Comparison of ENCODE assay signal across 9 cellular contexts in the genomic region with DNA sequence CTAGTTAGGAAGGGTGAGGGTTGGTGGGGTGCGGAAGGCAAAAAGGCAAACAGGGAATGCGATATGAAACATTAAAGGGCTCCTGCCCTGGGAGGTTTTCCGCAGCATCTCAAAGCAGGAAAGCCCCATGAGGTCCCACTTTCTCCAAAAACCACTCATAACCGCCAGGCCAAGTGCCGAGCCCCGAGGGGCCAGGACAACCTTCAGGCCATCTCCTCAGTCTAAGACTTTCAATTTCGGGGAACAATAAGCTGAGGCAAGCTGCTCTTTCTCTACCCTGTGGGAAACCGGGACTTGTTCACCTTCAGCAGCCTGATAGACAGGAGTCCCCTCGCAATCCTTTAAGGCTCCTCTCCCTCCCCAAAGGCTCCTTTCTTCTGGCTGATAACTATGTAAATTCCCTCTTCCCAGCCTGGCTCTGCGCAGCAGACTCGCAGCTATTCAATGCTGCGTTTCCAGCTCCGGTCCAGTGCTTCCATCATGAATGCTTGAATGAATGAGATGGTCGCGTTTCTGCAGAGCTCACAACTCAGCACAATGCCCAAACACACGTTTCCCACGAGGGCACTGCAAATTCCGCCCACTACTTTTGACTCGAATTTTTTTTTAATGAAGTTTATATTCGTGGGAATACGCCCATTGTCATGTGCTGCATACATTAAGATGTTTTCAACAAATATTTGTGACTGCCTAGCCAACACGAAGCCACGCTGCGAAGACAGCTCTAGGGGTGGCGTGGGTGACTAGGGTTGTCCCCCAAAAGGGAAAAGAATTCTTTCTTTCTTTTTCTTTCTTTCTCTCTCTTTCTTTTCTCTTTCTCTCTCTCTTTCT. TPM values are rescaled to one million over a fixed set of nuclear protein-coding genes. Genes with fewer than 3 reads are reported as not detected.
DNase-seq lines count a peak whose midpoint lies in the region; ATAC-seq and TF ChIP-seq lines count a peak whose summit lies in the region.
"Had no signal": no experiment of that assay in that cellular context is flagged by ENCODE, and none has a peak within 500 bp of the region (broad histone marks: within the 10 kb centered on the region; RNA-seq: fewer than 3 reads in every experiment).

No MANE protein-coding gene starts in this region.

- H3K27me3 ChIP-seq in psoas muscle (ENCODE audit: insufficient read depth in 3 of 3, low read length in 2 of 3): peaks cover 0 to 73% (median 16%) of the 10 kb centered on the region in 3 donors

- H3K27ac ChIP-seq in psoas muscle: no peak overlapping the region

- WGBS in psoas muscle, 3 donors: 8 to 9% (median 9%) methylated on average over 25 of the region's 25 CpGs

- peaks cover 10% of the 10 kb centered on the region for H3K4me1 ChIP-seq in psoas muscle

- TF ChIP-seq CTCF in fibroblast of the aortic adventitia (IDR thresholded peaks at IDR 0.05; ENCODE audit: insufficient read depth, low read length) (no peak), psoas muscle (IDR thresholded peaks at IDR 0.05) (no peak), omental fat pad (IDR thresholded peaks at IDR 0.05) (no peak)

- DNase-seq in DMS79 treated with DMSO at 0.1 percent for 48 hours (lab: John Stamatoyannopoulos, UW): peak; percentile 39
- peak; percentile 65 for DNase-seq in NCI-H748 (lab: John Stamatoyannopoulos, UW; ENCODE audit: unreplicated experiment)
- DNase-seq in fibroblast of the aortic adventitia (ENCODE audit: low read depth): peak; percentile 3
- DNase-seq in psoas muscle: no peak
- DNase-seq in cerebellar nuclear complex (lab: John Stamatoyannopoulos, UW): no peak
- no peak for DNase-seq in omental fat pad (ENCODE audit: low spot score)
- no peak for DNase-seq in NCI-H1930 (lab: John Stamatoyannopoulos, UW)
- DNase-seq: NK-92 treated with Interleukin-12 subunit alpha and Interleukin-12 subunit beta, amount 100 ng/mL, for 24 hours had no signal

- no peaks in the 10 kb centered on the region for H3K36me3 ChIP-seq in psoas muscle (ENCODE audit: insufficient read depth in 1 of 2, low read depth in 1 of 2)

- no peaks in the 10 kb centered on the region for H3K9me3 ChIP-seq in psoas muscle

- intact Hi-C loops in psoas muscle (cut with DNase I): no loop called here

- H3K4me3 ChIP-seq in fibroblast of the aortic adventitia (ENCODE audit: low read depth, low read length) (peak overlapping the region; percentile 44), psoas muscle (peak overlapping the region; percentile 66)

- ATAC-seq in psoas muscle: no peak
- ATAC-seq in HG03469 (IDR thresholded peaks at IDR 0.05; ENCODE audit: unreplicated experiment): no peak
- ATAC-seq in omental fat pad (ENCODE audit: low FRiP score): no peak

RNA-seq across cellular contexts. Expression of gene LAMA1, which starts 1.4 kb away (rescaled TPM):
- 3.5 and 30.1 TPM in 2 replicates for total RNA-seq in fibroblast of the aortic adventitia (ENCODE audit: low replicate concordance)
- total RNA-seq in psoas muscle: under 1 TPM in 3 of 4 donors, not detected in 1; 0.06 to 0.38 (median 0.15) TPM
- polyA plus RNA-seq in psoas muscle: 1 to 10 TPM in 1 of 3 donors, under 1 TPM in 2; 0.04 to 2.6 (median 0.06) TPM
- total RNA-seq in omental fat pad: 10 to 100 TPM in 1 of 4 donors, 1 to 10 TPM in 3; 2.2 to 11.3 (median 5.5) TPM

Comparison
In these comparisons a context has a peak if more than half of its experiments do, and no peak if none do; other contexts are left out.
1. DNase-seq: peak in DMS79 treated with DMSO at 0.1 percent for 48 hours (single experiment), NCI-H748 (single experiment) and fibroblast of the aortic adventitia (single experiment); none in psoas muscle (0 of 2), cerebellar nuclear complex (0 of 2), omental fat pad (single experiment) and NCI-H1930 (0 of 2).